14 cellular contexts compared by ENCODE assay signal in the genomic region with DNA sequence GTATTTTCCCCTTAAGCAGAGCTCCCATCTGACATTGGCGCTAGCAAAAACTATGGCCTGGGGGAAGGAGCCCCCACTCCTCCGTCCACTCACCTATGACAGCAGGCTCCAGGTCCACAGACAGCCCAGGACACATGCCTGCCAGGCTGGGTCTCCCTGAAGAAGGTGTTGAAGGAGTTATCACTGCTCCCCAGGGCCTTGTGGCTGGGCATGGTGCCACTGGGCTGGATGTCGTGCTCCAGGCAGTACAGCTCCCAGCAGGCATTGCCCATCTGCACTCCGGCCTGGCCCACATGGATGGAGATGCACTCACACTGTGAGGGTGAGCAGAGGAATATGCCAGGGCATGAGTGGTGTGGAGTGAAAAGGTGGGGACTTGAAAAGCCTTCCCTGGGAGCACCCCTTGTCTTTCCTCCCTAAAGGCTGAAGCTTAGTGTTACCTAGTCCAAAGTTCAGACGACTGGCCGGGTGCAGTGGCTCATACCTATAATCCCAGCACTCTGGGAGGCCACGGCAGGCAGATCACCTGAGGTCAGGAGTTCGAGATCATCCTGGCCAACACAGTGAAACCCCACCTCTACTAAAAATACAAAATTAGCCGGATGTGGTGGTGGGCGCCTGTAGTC. TPM values are rescaled to one million over a fixed set of nuclear protein-coding genes. Genes with fewer than 3 reads are reported as not detected.
DNase-seq lines count a peak whose midpoint lies in the region; FAIRE-seq and TF ChIP-seq lines count a peak whose summit lies in the region.
"Had no signal": no experiment of that assay in that cellular context is flagged by ENCODE, and none has a peak within 500 bp of the region (broad histone marks: within the 10 kb centered on the region; RNA-seq: fewer than 3 reads in every experiment).

No MANE protein-coding gene starts in this region.

- no peak overlapping the region for H3K27ac Mint-ChIP-seq in glutamatergic neuron (ENCODE audit: unreplicated experiment)
- H3K27ac Mint-ChIP-seq: stimulated activated naive B cell treated with anti-CD40 and anti-IgM and Interleukin-4, amounts not matched to agents 10 μg/mL and 1 μg/mL and 100 μg/mL, for 72 hours had no signal

- H3K4me1 Mint-ChIP-seq in glutamatergic neuron (ENCODE audit: low read depth, unreplicated experiment): peaks cover 2% of the 10 kb centered on the region

- peak overlapping the region; percentile 94 for H3K27ac ChIP-seq in hepatocyte
- peak overlapping the region; percentile 10 to 70 (median 61) for H3K27ac ChIP-seq in sigmoid colon
- H3K27ac ChIP-seq: A549 had no signal

- H3K4me3 Mint-ChIP-seq in glutamatergic neuron (ENCODE audit: unreplicated experiment): no peak overlapping the region

- no peaks in the 10 kb centered on the region for H3K9me2 ChIP-seq in hepatocyte (replicated peaks; ENCODE audit: insufficient read depth)

- peak; percentile 23 for DNase-seq in AG08395 (ENCODE audit: low spot score)
- DNase-seq in adipocyte (ENCODE audit: low read depth): no peak
- DNase-seq in hepatocyte (ENCODE audit: low spot score): no peak
- DNase-seq in sigmoid colon: peak; percentile 73
- DNase-seq in GM19239 (ENCODE audit: insufficient read length, low spot score): no peak
- DNase-seq in pons (ENCODE audit: low spot score): no peak
- DNase-seq in glutamatergic neuron: no peak
- no peak for DNase-seq in OCI-M2 (lab: John Stamatoyannopoulos, UW; ENCODE audit: unreplicated experiment)
- DNase-seq: activated effector memory CD4-positive, alpha-beta T cell treated with anti-CD3 and anti-CD28 coated beads, Interleukin-2, amount 50 U/mL, for 16 hours; hippocampal formation; NCI-H146; OCI-M1; stimulated activated naive B cell treated with anti-CD40 and anti-IgM and Interleukin-4, amounts not matched to agents 10 μg/mL and 1 μg/mL and 100 μg/mL, for 72 hours had no signal

- H4K20me1 ChIP-seq in hepatocyte (ENCODE audit: insufficient read depth, poor library complexity, severe bottlenecking): no peaks in the 10 kb centered on the region

- 82% methylated on average over 10 of the region's 10 CpGs for WGBS in hepatocyte (ENCODE audit: low lambda C conversion rate, missing lambda C conversion rate)
- 64 to 79% methylated on average over 10 of the region's 10 CpGs for WGBS in sigmoid colon, 2 donors

- H3K4me3 ChIP-seq in adipocyte (ENCODE audit: low read length) (no peak overlapping the region), hepatocyte (no peak overlapping the region), sigmoid colon (no peak overlapping the region)
- H3K4me3 ChIP-seq: A549 had no signal

- peaks cover 6% of the 10 kb centered on the region for H3K27me3 Mint-ChIP-seq in glutamatergic neuron (ENCODE audit: unreplicated experiment)

- H3K9me3 ChIP-seq in adipocyte (ENCODE audit: control insufficient read depth, low read length) (no peaks in the 10 kb centered on the region), hepatocyte (ENCODE audit: low read depth) (no peaks in the 10 kb centered on the region), sigmoid colon (no peaks in the 10 kb centered on the region)
- H3K9me3 ChIP-seq: A549 had no signal

- no peak for FAIRE-seq in GM19239 (lab: Jason Lieb, UNC)
- FAIRE-seq: A549 had no signal

- no peak for TF ChIP-seq EP300 in sigmoid colon (IDR thresholded peaks at IDR 0.05)

- TF ChIP-seq CTCF in hepatocyte (IDR thresholded peaks at IDR 0.05; ENCODE audit: poor library complexity): no peak
- no peak for TF ChIP-seq CTCF in sigmoid colon (IDR thresholded peaks at IDR 0.05)
- TF ChIP-seq CTCF in glutamatergic neuron (IDR thresholded peaks at IDR 0.05; ENCODE audit: partially characterized antibody, unreplicated experiment): no peak

- intact Hi-C loops in sigmoid colon (cut with DNase I): no loop called here

- H2AFZ ChIP-seq in hepatocyte: no peak overlapping the region

- no peak for TF ChIP-seq POLR2A in sigmoid colon (IDR thresholded peaks at IDR 0.05)

- H3K27me3 ChIP-seq in adipocyte (replicated peaks; ENCODE audit: control insufficient read depth, insufficient read depth, low read length) (peaks cover 10% of the 10 kb centered on the region), hepatocyte (no peaks in the 10 kb centered on the region), sigmoid colon (no peaks in the 10 kb centered on the region)

- H3K79me2 ChIP-seq in hepatocyte: peaks cover 8% of the 10 kb centered on the region

- H3K9ac ChIP-seq in adipocyte (ENCODE audit: low read length): peak overlapping the region; percentile 43

- H3K4me2 ChIP-seq in hepatocyte: peak overlapping the region; percentile 25
- H3K4me2 ChIP-seq: A549 had no signal

- H3K36me3 ChIP-seq in adipocyte (ENCODE audit: control insufficient read depth, insufficient read depth, low read length, severe bottlenecking) (no peaks in the 10 kb centered on the region), hepatocyte (replicated peaks; ENCODE audit: insufficient read depth, low read depth) (no peaks in the 10 kb centered on the region), sigmoid colon (no peaks in the 10 kb centered on the region)

- H3K4me1 ChIP-seq in adipocyte (ENCODE audit: control insufficient read depth, insufficient read depth, low read length) (peaks cover 16% of the 10 kb centered on the region), hepatocyte (ENCODE audit: insufficient read depth) (peaks cover 10% of the 10 kb centered on the region), sigmoid colon (peaks cover 0 to 13% (median 13%) of the 10 kb centered on the region in 4 donors)
- H3K4me1 ChIP-seq: A549 had no signal

- H3K9me3 Mint-ChIP-seq in glutamatergic neuron (ENCODE audit: unreplicated experiment): peaks cover 8% of the 10 kb centered on the region
- H3K9me3 Mint-ChIP-seq: stimulated activated naive B cell treated with anti-CD40 and anti-IgM and Interleukin-4, amounts not matched to agents 10 μg/mL and 1 μg/mL and 100 μg/mL, for 72 hours had no signal

- no peaks in the 10 kb centered on the region for H3K36me3 Mint-ChIP-seq in glutamatergic neuron (ENCODE audit: unreplicated experiment)

RNA-seq across cellular contexts. Expression of a gene that starts 30.0 kb away (rescaled TPM):
- total RNA-seq in hepatocyte (6.1 and 8.3 TPM in 2 replicates), sigmoid colon (1 to 10 TPM; 3.6 to 7.3 (median 4.8) TPM), glutamatergic neuron (ENCODE audit: unreplicated experiment) (16.4 TPM)
- polyA plus RNA-seq in hepatocyte (13.6 and 14.7 TPM in 2 replicates), sigmoid colon (10 to 100 TPM in 2 of 3 donors, 1 to 10 TPM in 1; 9.0 to 17.6 (median 15.0) TPM)

RNA-seq across cellular contexts. Expression of a gene that starts 48.1 kb away (rescaled TPM):
- 0.48 and 0.60 TPM in 2 replicates for total RNA-seq in hepatocyte
- 11.1 and 15.7 TPM in 2 replicates for polyA plus RNA-seq in hepatocyte
- not detected for total RNA-seq in sigmoid colon
- polyA plus RNA-seq in sigmoid colon: 1 to 10 TPM in 2 of 3 donors, not detected in 1; 1.6 to 1.7 TPM
- 7.7 TPM for total RNA-seq in glutamatergic neuron (ENCODE audit: unreplicated experiment)

RNA-seq across cellular contexts. Expression of a gene that starts 50.7 kb away (rescaled TPM):
- total RNA-seq in hepatocyte (102 and 110 TPM in 2 replicates), sigmoid colon (10 to 100 TPM; 29.7 to 68.1 (median 39.6) TPM), glutamatergic neuron (ENCODE audit: unreplicated experiment) (338 TPM)
- polyA plus RNA-seq in hepatocyte (87.9 and 94.8 TPM in 2 replicates), sigmoid colon (10 to 100 TPM; 10.9 to 16.7 (median 12.0) TPM)

Comparison
In these comparisons a context has a peak if more than half of its experiments do, and no peak if none do; other contexts are left out.
1. DNase-seq: peak in AG08395 (single experiment) and sigmoid colon (single experiment); none in adipocyte (single experiment), hepatocyte (single experiment), GM19239 (single experiment), pons (single experiment), glutamatergic neuron (single experiment) and OCI-M2 (single experiment).